1 cellular context compared by ENCODE assay signal in genomic region chr11:64778473-64779298, GRCh38.
TF ChIP-seq lines count a peak whose summit lies in the region.

A gene with protein sequence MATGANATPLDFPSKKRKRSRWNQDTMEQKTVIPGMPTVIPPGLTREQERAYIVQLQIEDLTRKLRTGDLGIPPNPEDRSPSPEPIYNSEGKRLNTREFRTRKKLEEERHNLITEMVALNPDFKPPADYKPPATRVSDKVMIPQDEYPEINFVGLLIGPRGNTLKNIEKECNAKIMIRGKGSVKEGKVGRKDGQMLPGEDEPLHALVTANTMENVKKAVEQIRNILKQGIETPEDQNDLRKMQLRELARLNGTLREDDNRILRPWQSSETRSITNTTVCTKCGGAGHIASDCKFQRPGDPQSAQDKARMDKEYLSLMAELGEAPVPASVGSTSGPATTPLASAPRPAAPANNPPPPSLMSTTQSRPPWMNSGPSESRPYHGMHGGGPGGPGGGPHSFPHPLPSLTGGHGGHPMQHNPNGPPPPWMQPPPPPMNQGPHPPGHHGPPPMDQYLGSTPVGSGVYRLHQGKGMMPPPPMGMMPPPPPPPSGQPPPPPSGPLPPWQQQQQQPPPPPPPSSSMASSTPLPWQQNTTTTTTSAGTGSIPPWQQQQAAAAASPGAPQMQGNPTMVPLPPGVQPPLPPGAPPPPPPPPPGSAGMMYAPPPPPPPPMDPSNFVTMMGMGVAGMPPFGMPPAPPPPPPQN (minus strand): TSS chr11:64778542. CDS start chr11:64778392, 150 bp downstream.

TF ChIP-seq in GM12878, 131 proteins besides CTCF, POLR2A, EP300 and RAD21 (continued from another document and continues in another):
- TF ChIP-seq NKRF (conservative IDR thresholded peaks at IDR 0.05) (no peak), ZNF274 (IDR thresholded peaks at IDR 0.05; ENCODE audit: insufficient read depth, insufficient read length) (no peak), ZNF207 (IDR thresholded peaks at IDR 0.05; ENCODE audit: borderline replicate concordance) (no peak), ELK1 (IDR thresholded peaks at IDR 0.05; ENCODE audit: low read depth, low read length) (peak; percentile 63), SUZ12 (IDR thresholded peaks at IDR 0.05; ENCODE audit: unreplicated experiment) (no peak), PRDM15 (CRISPR knock-in tag; IDR thresholded peaks at IDR 0.05) (no peak), SREBF1 (IDR thresholded peaks at IDR 0.05; ENCODE audit: low read length) (no peak), CHD4 (IDR thresholded peaks at IDR 0.05) (no peak), USF1 (IDR thresholded peaks at IDR 0.05; ENCODE audit: borderline replicate concordance, extremely low read length, insufficient read depth, low read depth, low read length) (no peak), NBN (IDR thresholded peaks at IDR 0.05) (peak; percentile 62), PKNOX1 (IDR thresholded peaks at IDR 0.05) (peak; percentile 96), TCF12 (IDR thresholded peaks at IDR 0.05; ENCODE audit: low read depth, low read length) (peak; percentile 6; the same call in 1 of the 2 replicates), ZNF384 (IDR thresholded peaks at IDR 0.05; ENCODE audit: borderline replicate concordance, low read depth, low read length) (peak; percentile 98), LARP7 (IDR thresholded peaks at IDR 0.05) (no peak), KDM1A (IDR thresholded peaks at IDR 0.05; ENCODE audit: borderline replicate concordance) (no peak), TBL1XR1 (IDR thresholded peaks at IDR 0.05; ENCODE audit: low read depth, low read length) (no peak), IKZF2 (IDR thresholded peaks at IDR 0.05) (peak in 1 of 2 experiments; percentile 61; a peak in 3 of 4 replicates), NFIC (IDR thresholded peaks at IDR 0.05; ENCODE audit: low read depth, low read length) (no peak), BRCA1 (IDR thresholded peaks at IDR 0.05; ENCODE audit: low read depth, low read length) (peak; percentile 85), RELA (IDR thresholded peaks at IDR 0.05; ENCODE audit: borderline replicate concordance, partially characterized antibody) (no peak), RB1 (IDR thresholded peaks at IDR 0.05; ENCODE audit: borderline replicate concordance) (no peak), FOS (IDR thresholded peaks at IDR 0.05; ENCODE audit: borderline replicate concordance, extremely low read depth, insufficient read length) (no peak), ZNF24 (IDR thresholded peaks at IDR 0.05) (no peak), ATF7 (IDR thresholded peaks at IDR 0.05; ENCODE audit: low read depth) (peak; percentile 98), SUPT20H (IDR thresholded peaks at IDR 0.05; ENCODE audit: borderline replicate concordance, control insufficient read depth, low read depth, low read length) (no peak), CEBPB (IDR thresholded peaks at IDR 0.05; ENCODE audit: borderline replicate concordance in 1 of 2, low read depth in 2 of 2, low read length in 2 of 2) (no peak), KLF5 (IDR thresholded peaks at IDR 0.05; ENCODE audit: partially characterized antibody) (no peak), ATF3 (IDR thresholded peaks at IDR 0.05; ENCODE audit: borderline replicate concordance, extremely low read depth, low read depth, low read length) (no peak)
- TF ChIP-seq, protein P1, sequence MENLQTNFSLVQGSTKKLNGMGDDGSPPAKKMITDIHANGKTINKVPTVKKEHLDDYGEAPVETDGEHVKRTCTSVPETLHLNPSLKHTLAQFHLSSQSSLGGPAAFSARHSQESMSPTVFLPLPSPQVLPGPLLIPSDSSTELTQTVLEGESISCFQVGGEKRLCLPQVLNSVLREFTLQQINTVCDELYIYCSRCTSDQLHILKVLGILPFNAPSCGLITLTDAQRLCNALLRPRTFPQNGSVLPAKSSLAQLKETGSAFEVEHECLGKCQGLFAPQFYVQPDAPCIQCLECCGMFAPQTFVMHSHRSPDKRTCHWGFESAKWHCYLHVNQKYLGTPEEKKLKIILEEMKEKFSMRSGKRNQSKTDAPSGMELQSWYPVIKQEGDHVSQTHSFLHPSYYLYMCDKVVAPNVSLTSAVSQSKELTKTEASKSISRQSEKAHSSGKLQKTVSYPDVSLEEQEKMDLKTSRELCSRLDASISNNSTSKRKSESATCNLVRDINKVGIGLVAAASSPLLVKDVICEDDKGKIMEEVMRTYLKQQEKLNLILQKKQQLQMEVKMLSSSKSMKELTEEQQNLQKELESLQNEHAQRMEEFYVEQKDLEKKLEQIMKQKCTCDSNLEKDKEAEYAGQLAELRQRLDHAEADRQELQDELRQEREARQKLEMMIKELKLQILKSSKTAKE (IDR thresholded peaks at IDR 0.05; ENCODE audit: low read depth, poor library complexity, severe bottlenecking) = no peak
- TF ChIP-seq, protein P2, sequence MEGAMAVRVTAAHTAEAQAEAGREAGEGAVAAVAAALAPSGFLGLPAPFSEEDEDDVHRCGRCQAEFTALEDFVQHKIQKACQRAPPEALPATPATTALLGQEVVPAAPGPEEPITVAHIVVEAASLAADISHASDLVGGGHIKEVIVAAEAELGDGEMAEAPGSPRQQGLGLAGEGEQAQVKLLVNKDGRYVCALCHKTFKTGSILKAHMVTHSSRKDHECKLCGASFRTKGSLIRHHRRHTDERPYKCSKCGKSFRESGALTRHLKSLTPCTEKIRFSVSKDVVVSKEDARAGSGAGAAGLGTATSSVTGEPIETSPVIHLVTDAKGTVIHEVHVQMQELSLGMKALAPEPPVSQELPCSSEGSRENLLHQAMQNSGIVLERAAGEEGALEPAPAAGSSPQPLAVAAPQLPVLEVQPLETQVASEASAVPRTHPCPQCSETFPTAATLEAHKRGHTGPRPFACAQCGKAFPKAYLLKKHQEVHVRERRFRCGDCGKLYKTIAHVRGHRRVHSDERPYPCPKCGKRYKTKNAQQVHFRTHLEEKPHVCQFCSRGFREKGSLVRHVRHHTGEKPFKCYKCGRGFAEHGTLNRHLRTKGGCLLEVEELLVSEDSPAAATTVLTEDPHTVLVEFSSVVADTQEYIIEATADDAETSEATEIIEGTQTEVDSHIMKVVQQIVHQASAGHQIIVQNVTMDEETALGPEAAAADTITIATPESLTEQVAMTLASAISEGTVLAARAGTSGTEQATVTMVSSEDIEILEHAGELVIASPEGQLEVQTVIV (IDR thresholded peaks at IDR 0.05; ENCODE audit: borderline replicate concordance, partially characterized antibody) = no peak
- TF ChIP-seq, protein P3, sequence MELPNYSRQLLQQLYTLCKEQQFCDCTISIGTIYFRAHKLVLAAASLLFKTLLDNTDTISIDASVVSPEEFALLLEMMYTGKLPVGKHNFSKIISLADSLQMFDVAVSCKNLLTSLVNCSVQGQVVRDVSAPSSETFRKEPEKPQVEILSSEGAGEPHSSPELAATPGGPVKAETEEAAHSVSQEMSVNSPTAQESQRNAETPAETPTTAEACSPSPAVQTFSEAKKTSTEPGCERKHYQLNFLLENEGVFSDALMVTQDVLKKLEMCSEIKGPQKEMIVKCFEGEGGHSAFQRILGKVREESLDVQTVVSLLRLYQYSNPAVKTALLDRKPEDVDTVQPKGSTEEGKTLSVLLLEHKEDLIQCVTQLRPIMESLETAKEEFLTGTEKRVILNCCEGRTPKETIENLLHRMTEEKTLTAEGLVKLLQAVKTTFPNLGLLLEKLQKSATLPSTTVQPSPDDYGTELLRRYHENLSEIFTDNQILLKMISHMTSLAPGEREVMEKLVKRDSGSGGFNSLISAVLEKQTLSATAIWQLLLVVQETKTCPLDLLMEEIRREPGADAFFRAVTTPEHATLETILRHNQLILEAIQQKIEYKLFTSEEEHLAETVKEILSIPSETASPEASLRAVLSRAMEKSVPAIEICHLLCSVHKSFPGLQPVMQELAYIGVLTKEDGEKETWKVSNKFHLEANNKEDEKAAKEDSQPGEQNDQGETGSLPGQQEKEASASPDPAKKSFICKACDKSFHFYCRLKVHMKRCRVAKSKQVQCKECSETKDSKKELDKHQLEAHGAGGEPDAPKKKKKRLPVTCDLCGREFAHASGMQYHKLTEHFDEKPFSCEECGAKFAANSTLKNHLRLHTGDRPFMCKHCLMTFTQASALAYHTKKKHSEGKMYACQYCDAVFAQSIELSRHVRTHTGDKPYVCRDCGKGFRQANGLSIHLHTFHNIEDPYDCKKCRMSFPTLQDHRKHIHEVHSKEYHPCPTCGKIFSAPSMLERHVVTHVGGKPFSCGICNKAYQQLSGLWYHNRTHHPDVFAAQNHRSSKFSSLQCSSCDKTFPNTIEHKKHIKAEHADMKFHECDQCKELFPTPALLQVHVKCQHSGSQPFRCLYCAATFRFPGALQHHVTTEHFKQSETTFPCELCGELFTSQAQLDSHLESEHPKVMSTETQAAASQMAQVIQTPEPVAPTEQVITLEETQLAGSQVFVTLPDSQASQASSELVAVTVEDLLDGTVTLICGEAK (IDR thresholded peaks at IDR 0.05; ENCODE audit: borderline replicate concordance) = peak; percentile 74; the same call in 1 of the 2 replicates
- TF ChIP-seq, protein P4, sequence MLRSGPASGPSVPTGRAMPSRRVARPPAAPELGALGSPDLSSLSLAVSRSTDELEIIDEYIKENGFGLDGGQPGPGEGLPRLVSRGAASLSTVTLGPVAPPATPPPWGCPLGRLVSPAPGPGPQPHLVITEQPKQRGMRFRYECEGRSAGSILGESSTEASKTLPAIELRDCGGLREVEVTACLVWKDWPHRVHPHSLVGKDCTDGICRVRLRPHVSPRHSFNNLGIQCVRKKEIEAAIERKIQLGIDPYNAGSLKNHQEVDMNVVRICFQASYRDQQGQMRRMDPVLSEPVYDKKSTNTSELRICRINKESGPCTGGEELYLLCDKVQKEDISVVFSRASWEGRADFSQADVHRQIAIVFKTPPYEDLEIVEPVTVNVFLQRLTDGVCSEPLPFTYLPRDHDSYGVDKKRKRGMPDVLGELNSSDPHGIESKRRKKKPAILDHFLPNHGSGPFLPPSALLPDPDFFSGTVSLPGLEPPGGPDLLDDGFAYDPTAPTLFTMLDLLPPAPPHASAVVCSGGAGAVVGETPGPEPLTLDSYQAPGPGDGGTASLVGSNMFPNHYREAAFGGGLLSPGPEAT (IDR thresholded peaks at IDR 0.05; ENCODE audit: low read depth) = no peak
